Comparison of ENCODE assay signal across 1 cellular context in genomic region chr1:92921031-92922023, GRCh38.
TF ChIP-seq lines count a peak whose summit lies in the region.

No MANE protein-coding gene starts in this region.

TF ChIP-seq in GM23338, 12 proteins besides CTCF, POLR2A, EP300 and RAD21 (continued from another document):
- TF ChIP-seq, protein P1, sequence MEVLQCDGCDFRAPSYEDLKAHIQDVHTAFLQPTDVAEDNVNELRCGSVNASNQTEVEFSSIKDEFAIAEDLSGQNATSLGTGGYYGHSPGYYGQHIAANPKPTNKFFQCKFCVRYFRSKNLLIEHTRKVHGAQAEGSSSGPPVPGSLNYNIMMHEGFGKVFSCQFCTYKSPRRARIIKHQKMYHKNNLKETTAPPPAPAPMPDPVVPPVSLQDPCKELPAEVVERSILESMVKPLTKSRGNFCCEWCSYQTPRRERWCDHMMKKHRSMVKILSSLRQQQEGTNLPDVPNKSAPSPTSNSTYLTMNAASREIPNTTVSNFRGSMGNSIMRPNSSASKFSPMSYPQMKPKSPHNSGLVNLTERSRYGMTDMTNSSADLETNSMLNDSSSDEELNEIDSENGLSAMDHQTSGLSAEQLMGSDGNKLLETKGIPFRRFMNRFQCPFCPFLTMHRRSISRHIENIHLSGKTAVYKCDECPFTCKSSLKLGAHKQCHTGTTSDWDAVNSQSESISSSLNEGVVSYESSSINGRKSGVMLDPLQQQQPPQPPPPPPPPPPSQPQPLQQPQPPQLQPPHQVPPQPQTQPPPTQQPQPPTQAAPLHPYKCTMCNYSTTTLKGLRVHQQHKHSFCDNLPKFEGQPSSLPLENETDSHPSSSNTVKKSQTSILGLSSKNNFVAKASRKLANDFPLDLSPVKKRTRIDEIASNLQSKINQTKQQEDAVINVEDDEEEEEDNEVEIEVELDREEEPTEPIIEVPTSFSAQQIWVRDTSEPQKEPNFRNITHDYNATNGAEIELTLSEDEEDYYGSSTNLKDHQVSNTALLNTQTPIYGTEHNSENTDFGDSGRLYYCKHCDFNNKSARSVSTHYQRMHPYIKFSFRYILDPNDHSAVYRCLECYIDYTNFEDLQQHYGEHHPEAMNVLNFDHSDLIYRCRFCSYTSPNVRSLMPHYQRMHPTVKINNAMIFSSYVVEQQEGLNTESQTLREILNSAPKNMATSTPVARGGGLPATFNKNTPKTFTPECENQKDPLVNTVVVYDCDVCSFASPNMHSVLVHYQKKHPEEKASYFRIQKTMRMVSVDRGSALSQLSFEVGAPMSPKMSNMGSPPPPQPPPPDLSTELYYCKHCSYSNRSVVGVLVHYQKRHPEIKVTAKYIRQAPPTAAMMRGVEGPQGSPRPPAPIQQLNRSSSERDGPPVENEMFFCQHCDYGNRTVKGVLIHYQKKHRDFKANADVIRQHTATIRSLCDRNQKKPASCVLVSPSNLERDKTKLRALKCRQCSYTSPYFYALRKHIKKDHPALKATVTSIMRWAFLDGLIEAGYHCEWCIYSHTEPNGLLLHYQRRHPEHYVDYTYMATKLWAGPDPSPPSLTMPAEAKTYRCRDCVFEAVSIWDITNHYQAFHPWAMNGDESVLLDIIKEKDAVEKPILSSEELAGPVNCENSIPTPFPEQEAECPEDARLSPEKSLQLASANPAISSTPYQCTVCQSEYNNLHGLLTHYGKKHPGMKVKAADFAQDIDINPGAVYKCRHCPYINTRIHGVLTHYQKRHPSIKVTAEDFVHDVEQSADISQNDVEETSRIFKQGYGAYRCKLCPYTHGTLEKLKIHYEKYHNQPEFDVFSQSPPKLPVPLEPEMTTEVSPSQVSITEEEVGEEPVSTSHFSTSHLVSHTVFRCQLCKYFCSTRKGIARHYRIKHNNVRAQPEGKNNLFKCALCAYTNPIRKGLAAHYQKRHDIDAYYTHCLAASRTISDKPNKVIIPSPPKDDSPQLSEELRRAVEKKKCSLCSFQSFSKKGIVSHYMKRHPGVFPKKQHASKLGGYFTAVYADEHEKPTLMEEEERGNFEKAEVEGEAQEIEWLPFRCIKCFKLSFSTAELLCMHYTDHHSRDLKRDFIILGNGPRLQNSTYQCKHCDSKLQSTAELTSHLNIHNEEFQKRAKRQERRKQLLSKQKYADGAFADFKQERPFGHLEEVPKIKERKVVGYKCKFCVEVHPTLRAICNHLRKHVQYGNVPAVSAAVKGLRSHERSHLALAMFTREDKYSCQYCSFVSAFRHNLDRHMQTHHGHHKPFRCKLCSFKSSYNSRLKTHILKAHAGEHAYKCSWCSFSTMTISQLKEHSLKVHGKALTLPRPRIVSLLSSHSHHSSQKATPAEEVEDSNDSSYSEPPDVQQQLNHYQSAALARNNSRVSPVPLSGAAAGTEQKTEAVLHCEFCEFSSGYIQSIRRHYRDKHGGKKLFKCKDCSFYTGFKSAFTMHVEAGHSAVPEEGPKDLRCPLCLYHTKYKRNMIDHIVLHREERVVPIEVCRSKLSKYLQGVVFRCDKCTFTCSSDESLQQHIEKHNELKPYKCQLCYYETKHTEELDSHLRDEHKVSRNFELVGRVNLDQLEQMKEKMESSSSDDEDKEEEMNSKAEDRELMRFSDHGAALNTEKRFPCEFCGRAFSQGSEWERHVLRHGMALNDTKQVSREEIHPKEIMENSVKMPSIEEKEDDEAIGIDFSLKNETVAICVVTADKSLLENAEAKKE (CRISPR knock-in tag; IDR thresholded peaks at IDR 0.05): no peak
- no peak for TF ChIP-seq ZNF114 (CRISPR knock-in tag; IDR thresholded peaks at IDR 0.05)
TF ChIP-seq in GM23338: peak in this region for 0.
